Comparison of ENCODE assay signal across 20 cellular contexts in the genomic region with DNA sequence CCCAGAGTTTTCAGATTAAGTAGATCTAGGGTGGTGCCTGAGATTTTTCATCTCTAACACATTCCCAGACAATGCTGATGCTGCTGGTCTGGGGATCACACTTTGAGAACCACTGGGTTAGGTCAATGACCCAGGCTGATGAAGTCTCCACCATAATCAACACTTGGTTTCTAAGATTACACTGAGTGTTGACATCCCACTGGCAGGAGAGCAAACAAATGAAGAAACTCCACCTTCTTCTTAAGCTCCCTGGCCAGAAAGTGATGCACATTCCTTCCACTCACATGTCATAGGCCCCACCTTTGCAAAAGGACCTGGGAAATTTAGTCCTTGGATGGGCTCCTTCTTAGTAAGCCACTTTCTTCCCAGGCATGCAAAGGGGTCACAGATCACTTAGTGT.
"Had no signal": no experiment of that assay in that cellular context is flagged by ENCODE, and none has a peak within 500 bp of the region (broad histone marks: within the 10 kb centered on the region; RNA-seq: fewer than 3 reads in every experiment).

No MANE protein-coding gene starts in this region.

- H3K9me3 ChIP-seq: prostate gland, sigmoid colon, stomach, thyroid gland, upper lobe of left lung, uterus had no signal

- DNase-seq: dermis blood vessel endothelial cell; effector memory CD8-positive, alpha-beta T cell; kidney; mesenchymal stem cell; midbrain; naive thymus-derived CD8-positive, alpha-beta T cell; nephron progenitor cell; nucleus accumbens; sigmoid colon; stimulated activated CD4-positive, alpha-beta T cell treated with anti-CD3 and anti-CD28 coated beads, Interleukin-2, amount 100 ng/mL, for 24 hours; stimulated activated CD4-positive, alpha-beta T cell treated with anti-CD3 and anti-CD28 coated beads, Interleukin-4, amount 100 ng/mL, for 24 hours; stimulated activated naive CD4-positive, alpha-beta T cell treated with Interleukin-2 at 50 U/mL for 16 hours; stomach; thyroid gland; upper lobe of left lung; uterus had no signal

- H3K9me3 Mint-ChIP-seq: central memory CD8-positive, alpha-beta T cell; effector memory CD8-positive, alpha-beta T cell; nephron progenitor cell; stimulated activated effector memory CD8-positive, alpha-beta T cell treated with anti-CD3 and anti-CD28 coated beads, Interleukin-12 subunit alpha, Interleukin-12 subunit beta, amount 100 ng/mL, for 72 hours had no signal

- H3K27me3 ChIP-seq: sigmoid colon, stomach, thyroid gland, upper lobe of left lung, uterus had no signal

- H3K27ac ChIP-seq: coronary artery, prostate gland, sigmoid colon, stomach, thyroid gland, upper lobe of left lung, uterus had no signal

- H3K27ac Mint-ChIP-seq: effector memory CD8-positive, alpha-beta T cell; naive thymus-derived CD8-positive, alpha-beta T cell; nephron progenitor cell; stimulated activated effector memory CD8-positive, alpha-beta T cell treated with anti-CD3 and anti-CD28 coated beads, Interleukin-12 subunit alpha, Interleukin-12 subunit beta, amount 100 ng/mL, for 72 hours had no signal

- H3K4me3 Mint-ChIP-seq: central memory CD8-positive, alpha-beta T cell; effector memory CD8-positive, alpha-beta T cell; naive thymus-derived CD8-positive, alpha-beta T cell; nephron progenitor cell; stimulated activated effector memory CD8-positive, alpha-beta T cell treated with anti-CD3 and anti-CD28 coated beads, Interleukin-12 subunit alpha, Interleukin-12 subunit beta, amount 100 ng/mL, for 72 hours had no signal

- H3K36me3 Mint-ChIP-seq: naive thymus-derived CD8-positive, alpha-beta T cell; stimulated activated effector memory CD8-positive, alpha-beta T cell treated with anti-CD3 and anti-CD28 coated beads, Interleukin-12 subunit alpha, Interleukin-12 subunit beta, amount 100 ng/mL, for 72 hours had no signal

- H3K4me1 ChIP-seq: prostate gland, sigmoid colon, stomach, thyroid gland, upper lobe of left lung, uterus had no signal

- H3K36me3 ChIP-seq: prostate gland, sigmoid colon, stomach, thyroid gland, upper lobe of left lung, uterus had no signal

- H3K4me1 Mint-ChIP-seq: central memory CD8-positive, alpha-beta T cell; naive thymus-derived CD8-positive, alpha-beta T cell; stimulated activated effector memory CD8-positive, alpha-beta T cell treated with anti-CD3 and anti-CD28 coated beads, Interleukin-12 subunit alpha, Interleukin-12 subunit beta, amount 100 ng/mL, for 72 hours had no signal

- H3K4me3 ChIP-seq: coronary artery, prostate gland, sigmoid colon, stomach, thyroid gland, upper lobe of left lung, uterus had no signal
